ENCODE assay signal across 1 cellular context in genomic region chr3:11661827-11662226, GRCh38.
TF ChIP-seq lines count a peak whose summit lies in the region.

No MANE protein-coding gene starts in this region.

TF ChIP-seq in K562, 482 proteins besides CTCF, POLR2A, EP300 and RAD21 (continues in another document):
- TF ChIP-seq HNRNPUL1 (IDR thresholded peaks at IDR 0.05; ENCODE audit: low read length), result no peak
- no peak for TF ChIP-seq ATF4 (CRISPR knock-in tag; IDR thresholded peaks at IDR 0.05)
- TF ChIP-seq ZKSCAN8 (CRISPR knock-in tag; IDR thresholded peaks at IDR 0.05), result 0 out of 2 replicates have a peak, but pooled peaks have one; percentile 21
- peak; percentile 69 for TF ChIP-seq RAD51 (IDR thresholded peaks at IDR 0.05; ENCODE audit: borderline replicate concordance, low read depth)
- TF ChIP-seq TRIM24 (IDR thresholded peaks at IDR 0.05), result peak in 1 of 2 experiments; percentile 16; a peak in 1 of 4 replicates
- TF ChIP-seq ZBTB40 (IDR thresholded peaks at IDR 0.05), result peak; percentile 73
- TF ChIP-seq ZBTB40 (CRISPR knock-in tag; IDR thresholded peaks at IDR 0.05), result no peak
- TF ChIP-seq ZBTB11 (CRISPR knock-in tag; IDR thresholded peaks at IDR 0.05), result 0 out of 6 replicates have a peak, but pooled peaks of 1 of the 3 experiments have one; percentile 32
- TF ChIP-seq USF2 (CRISPR knock-in tag; IDR thresholded peaks at IDR 0.05), result peak; percentile 70
- TF ChIP-seq ETV1 (tag; conservative IDR thresholded peaks at IDR 0.05; ENCODE audit: low read depth), result peak; percentile 80
- TF ChIP-seq SPI1 (IDR thresholded peaks at IDR 0.05; ENCODE audit: borderline replicate concordance, low read depth, low read length), result peak; percentile 53; the same call in 1 of the 2 replicates
- TF ChIP-seq SMAD1 (IDR thresholded peaks at IDR 0.05; ENCODE audit: low read depth, low read length, partially characterized antibody), result no peak
- TF ChIP-seq NR2C2 (CRISPR knock-in tag; IDR thresholded peaks at IDR 0.05), result no peak
- peak; percentile 56; the same call in 1 of the 2 replicates for TF ChIP-seq NR2C2 (tag; IDR thresholded peaks at IDR 0.05)
- TF ChIP-seq REST (CRISPR knock-in tag; IDR thresholded peaks at IDR 0.05; ENCODE audit: low read depth), result no peak
- peak; percentile 84 for TF ChIP-seq GABPA (tag; conservative IDR thresholded peaks at IDR 0.05; ENCODE audit: low read depth)
- TF ChIP-seq FOXO4 (CRISPR knock-in tag; IDR thresholded peaks at IDR 0.05), result no peak
- peak; percentile 53; the same call in 1 of the 2 replicates for TF ChIP-seq EHMT2 (IDR thresholded peaks at IDR 0.05)
- TF ChIP-seq ATF3 (IDR thresholded peaks at IDR 0.05), result peak; percentile 40; the same call in 1 of the 2 replicates
- TF ChIP-seq ATF3 (CRISPR knock-in tag; conservative IDR thresholded peaks at IDR 0.05), result no peak
- no peak for TF ChIP-seq DACH1 (IDR thresholded peaks at IDR 0.05; ENCODE audit: partially characterized antibody)
- no peak for TF ChIP-seq FOXP4 (CRISPR knock-in tag; IDR thresholded peaks at IDR 0.05; ENCODE audit: borderline replicate concordance)
- TF ChIP-seq CXXC5 (CRISPR knock-in tag; IDR thresholded peaks at IDR 0.05), result no peak
- TF ChIP-seq USF1 (CRISPR knock-in tag; IDR thresholded peaks at IDR 0.05), result peak; percentile 65; the same call in 1 of the 2 replicates
- 0 out of 2 replicates have a peak, but pooled peaks have one; percentile 24 for TF ChIP-seq TEAD4 (IDR thresholded peaks at IDR 0.05; ENCODE audit: low read length)
- TF ChIP-seq TEAD4 (CRISPR knock-in tag; IDR thresholded peaks at IDR 0.05; ENCODE audit: borderline replicate concordance), result no peak
- no peak for TF ChIP-seq ZFPM2 (CRISPR knock-in tag; IDR thresholded peaks at IDR 0.05)
- peak; percentile 93 for TF ChIP-seq ZNF24 (IDR thresholded peaks at IDR 0.05)
- no peak for TF ChIP-seq ZNF785 (CRISPR knock-in tag; IDR thresholded peaks at IDR 0.05)
- TF ChIP-seq NFIC (IDR thresholded peaks at IDR 0.05), result peak; percentile 69
- no peak for TF ChIP-seq SMAD2 (IDR thresholded peaks at IDR 0.05; ENCODE audit: low read depth, low read length)
